ENCODE assay signal across 8 cellular contexts in the genomic region with DNA sequence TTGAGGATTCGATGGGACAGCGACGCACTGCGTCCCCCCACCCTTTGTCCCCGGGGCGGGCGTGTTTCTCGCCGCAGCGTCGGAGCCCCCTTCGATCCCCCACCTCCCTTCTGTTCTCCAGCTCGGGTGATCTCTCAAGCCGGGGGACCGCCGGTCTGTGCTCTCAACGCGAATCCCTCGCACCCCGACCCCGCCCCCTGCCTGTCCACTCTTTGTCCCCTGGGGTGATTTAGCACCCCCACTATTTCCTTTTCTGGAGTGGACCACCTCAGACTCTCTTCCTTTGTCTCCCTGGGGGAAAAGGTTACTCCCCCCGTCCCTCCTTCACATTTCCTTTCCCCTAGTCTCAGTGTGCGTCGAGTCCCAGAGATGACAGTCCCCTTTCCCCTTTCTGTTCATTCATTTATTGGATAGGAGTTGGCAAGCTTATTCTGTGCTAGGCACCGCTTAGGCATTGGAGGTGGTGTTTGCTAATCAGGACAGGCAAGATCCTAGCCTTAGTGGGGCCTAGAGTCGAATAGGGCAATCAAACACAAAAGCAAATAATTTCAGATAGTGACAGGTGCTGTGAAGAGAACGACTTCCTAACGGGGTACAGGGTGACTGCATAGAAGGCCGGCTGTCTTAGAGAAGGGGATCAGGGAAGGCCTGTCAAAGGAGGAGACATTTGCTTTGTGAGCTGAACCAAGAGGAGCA. TPM values are rescaled to one million over a fixed set of nuclear protein-coding genes. Genes with fewer than 3 reads are reported as not detected.
DNase-seq lines count a peak whose midpoint lies in the region; ATAC-seq, FAIRE-seq and TF ChIP-seq lines count a peak whose summit lies in the region.

No MANE protein-coding gene starts in this region.

- no peak for TF ChIP-seq RAD21 in H1 (IDR thresholded peaks at IDR 0.05 in 1 of 2, conservative IDR thresholded peaks at IDR 0.05 in 1 of 2; ENCODE audit: low read depth in 2 of 2, low read length in 2 of 2)

- WGBS in H1 (ENCODE audit: extremely low coverage in 1 of 2, insufficient coverage in 1 of 2, insufficient read length in 1 of 2, insufficient replicate concordance in 2 of 2, low coverage in 1 of 2, low lambda C conversion rate in 2 of 2, missing lambda C conversion rate in 1 of 2), 2 experiments, result 9% methylated on average over 28 of the region's 29 CpGs; no CpG with 5 or more reads in 1 of the 2 experiments

- DNase-seq in stimulated activated CD4-positive, alpha-beta T cell treated with anti-CD3 and anti-CD28 coated beads, Interleukin-15, amount 100 ng/mL, for 24 hours, result peak; percentile 27
- DNase-seq in stimulated activated CD4-positive, alpha-beta T cell treated with anti-CD3 and anti-CD28 coated beads, Interleukin-2, amount 100 ng/mL, for 48 hours, result no peak
- DNase-seq in H1 (ENCODE audit: low read depth in 1 of 2, low spot score in 2 of 2) (no peak), AG08395 (ENCODE audit: low spot score) (no peak), HuH-7 (ENCODE audit: low spot score) (no peak)
- DNase-seq in naive thymus-derived CD4-positive, alpha-beta T cell, result peak in 3 of 9 donors; percentile 14 to 48 (median 19)

- no peaks in the 10 kb centered on the region for H3K36me3 ChIP-seq in H1 (ENCODE audit: control insufficient read depth in 2 of 4, insufficient read depth in 4 of 4, low read length in 3 of 4)
- H3K36me3 ChIP-seq in naive thymus-derived CD4-positive, alpha-beta T cell (ENCODE audit: control insufficient read depth in 2 of 3, insufficient read depth in 3 of 3, low read length in 3 of 3), result peaks cover 0 to 9% (median 0%) of the 10 kb centered on the region in 3 experiments

- TF ChIP-seq CTCF in H1 (IDR thresholded peaks at IDR 0.05; ENCODE audit: control extremely low read depth in 1 of 3, insufficient read depth in 1 of 3, low read depth in 1 of 3, low read length in 3 of 3), result no peak

- H3K79me1 ChIP-seq in H1 (ENCODE audit: low read depth, low read length), result peaks cover 11% of the 10 kb centered on the region; the same call in 1 of the 2 replicates

- H3K4me2 ChIP-seq in H1 (ENCODE audit: insufficient read depth in 1 of 2, low read depth in 2 of 2, low read length in 2 of 2), result peak overlapping the region; percentile 79 to 91

- H2BK12ac ChIP-seq in H1 (ENCODE audit: low read depth, low read length), result no peak overlapping the region

- H3K23me2 ChIP-seq in H1 (ENCODE audit: low read depth, low read length), result peaks cover 8% of the 10 kb centered on the region; the same call in 1 of the 2 replicates

- peak overlapping the region; percentile 86 to 97 (median 88) for H3K9ac ChIP-seq in H1 (replicated peaks in 1 of 4; ENCODE audit: extremely low read depth in 1 of 4, low read depth in 3 of 4, low read length in 3 of 4)

- H3K79me2 ChIP-seq in H1 (ENCODE audit: control insufficient read depth in 1 of 2, insufficient read depth in 2 of 2, low read length in 2 of 2), result peaks cover 8 to 52% of the 10 kb centered on the region in 2 experiments

- H4K8ac ChIP-seq in H1 (ENCODE audit: extremely low read depth, insufficient read depth, low read length), result peak overlapping the region; percentile 58; the same call in 1 of the 2 replicates

- H3K9me3 ChIP-seq in H1 (ENCODE audit: insufficient read depth in 2 of 2, low read depth in 1 of 2, low read length in 1 of 2), result no peaks in the 10 kb centered on the region
- no peaks in the 10 kb centered on the region for H3K9me3 ChIP-seq in naive thymus-derived CD4-positive, alpha-beta T cell (ENCODE audit: control insufficient read depth in 2 of 3, low read length in 3 of 3)

- CTCF ChIA-PET in H1 (lab: Charles Lee; ENCODE audit: partially characterized antibody), result interaction anchor here (0.6 to 1.7 kb wide), 7 partner anchors 9 to 1113 kb away, joined by 3 to 7 read pairs (median 6); no protein-coding TSS in a partner anchor
- CTCF ChIA-PET in naive thymus-derived CD4-positive, alpha-beta T cell (lab: Charles Lee), result interaction anchor here (1.0 to 2.8 kb wide), 3 partner anchors 39 to 63 kb away, joined by 3 to 13 read pairs (median 3); no protein-coding TSS in a partner anchor

- peaks cover 0 to 21% (median 0%) of the 10 kb centered on the region in 5 donors for H3K36me3 Mint-ChIP-seq in naive thymus-derived CD4-positive, alpha-beta T cell

- H4K91ac ChIP-seq in H1 (replicated peaks; ENCODE audit: insufficient read length, low read length), result no peak overlapping the region

- no peak overlapping the region for H3K14ac ChIP-seq in H1 (ENCODE audit: insufficient read length)

- H2AK5ac ChIP-seq in H1 (ENCODE audit: low read depth, low read length), result no peak overlapping the region

- H3K9me3 Mint-ChIP-seq in naive thymus-derived CD4-positive, alpha-beta T cell, result no peaks in the 10 kb centered on the region

- no peak; a peak in 1 of 3 replicates for TF ChIP-seq POLR2A in H1 (IDR thresholded peaks at IDR 0.05; ENCODE audit: control extremely low read depth in 1 of 2, low read depth in 2 of 2, low read length in 2 of 2)

- no peak overlapping the region; the same call in 1 of the 2 replicates for H2AFZ ChIP-seq in H1 (ENCODE audit: low read length)

- POLR2A ChIA-PET in H1 (lab: Charles Lee; ENCODE audit: partially characterized antibody), result interaction anchor here (0.8 to 2.1 kb wide), 8 partner anchors 9 to 64 kb away, joined by 3 to 13 read pairs (median 4); no protein-coding TSS in a partner anchor
- POLR2A ChIA-PET in naive thymus-derived CD4-positive, alpha-beta T cell (lab: Charles Lee), result interaction anchor here (0.7 to 4.9 kb wide), 21 partner anchors 10 to 447 kb away, joined by 3 to 50 read pairs (median 6); a partner anchor contains a TSS

- peak overlapping the region; percentile 82 for H2BK5ac ChIP-seq in H1 (ENCODE audit: low read depth, low read length)

- peak overlapping the region; percentile 75 for H4K5ac ChIP-seq in H1 (ENCODE audit: insufficient read length, low read depth, low read length)

- H3K4ac ChIP-seq in H1 (replicated peaks; ENCODE audit: insufficient read length, low read depth, low read length), result no peak overlapping the region

- peaks cover 0 to 8% of the 10 kb centered on the region in 2 experiments for H4K20me1 ChIP-seq in H1 (replicated peaks in 1 of 2; ENCODE audit: control insufficient read depth in 1 of 2, insufficient read depth in 2 of 2, low read length in 2 of 2)

- no peak overlapping the region for H2BK120ac ChIP-seq in H1 (replicated peaks; ENCODE audit: low read depth, low read length)

- no peak overlapping the region for H2BK20ac ChIP-seq in H1 (ENCODE audit: low read length)

- peak overlapping the region; percentile 62 for H3K27ac ChIP-seq in H1 (ENCODE audit: low read depth, low read length)
- H3K27ac ChIP-seq in naive thymus-derived CD4-positive, alpha-beta T cell (ENCODE audit: low read depth, low read length), result peak overlapping the region; percentile 89

- H3K4me1 Mint-ChIP-seq in naive thymus-derived CD4-positive, alpha-beta T cell, result peaks cover 40 to 59% (median 54%) of the 10 kb centered on the region in 7 donors

- H3K56ac ChIP-seq in H1 (replicated peaks; ENCODE audit: insufficient read length, low read depth, low read length), result peak overlapping the region; percentile 19

- no peaks in the 10 kb centered on the region for H3K27me3 ChIP-seq in H1 (replicated peaks in 1 of 4; ENCODE audit: control insufficient read depth in 3 of 4, extremely low read depth in 1 of 4, insufficient read depth in 3 of 4, low read length in 3 of 4)
- H3K27me3 ChIP-seq in naive thymus-derived CD4-positive, alpha-beta T cell (ENCODE audit: control insufficient read depth in 2 of 2, insufficient read depth in 2 of 2, low read length in 2 of 2), result no peaks in the 10 kb centered on the region

- no peak for FAIRE-seq in H1 (lab: Jason Lieb, UNC)

- H2BK15ac ChIP-seq in H1 (ENCODE audit: low read length), result no peak overlapping the region

- H3K27me3 Mint-ChIP-seq in naive thymus-derived CD4-positive, alpha-beta T cell, result no peaks in the 10 kb centered on the region

- intact Hi-C loops in naive thymus-derived CD4-positive, alpha-beta T cell (cut with micrococcal nuclease), result loop anchor here (1.0 to 10.0 kb wide), 19 partner anchors 7 to 916 kb away; a partner anchor contains a TSS

- H3K27ac Mint-ChIP-seq in naive thymus-derived CD4-positive, alpha-beta T cell, result peak overlapping the region; percentile 93 to 98 (median 98)

- ATAC-seq in SK-N-SH treated with all-trans-retinoic acid at 6 μM for 48 hours, result 0 out of 3 replicates have a peak, but pooled peaks have one; percentile 2
- ATAC-seq in naive thymus-derived CD4-positive, alpha-beta T cell, result no peak
- no peak for ATAC-seq in HG02678 (IDR thresholded peaks at IDR 0.05; ENCODE audit: unreplicated experiment)

- peak overlapping the region; percentile 93 to 100 (median 97) for H3K4me3 Mint-ChIP-seq in naive thymus-derived CD4-positive, alpha-beta T cell

- H3K4me1 ChIP-seq in H1 (replicated peaks in 1 of 4; ENCODE audit: control insufficient read depth in 3 of 4, insufficient read depth in 4 of 4, low read length in 3 of 4), result peaks cover 3 to 7% (median 5%) of the 10 kb centered on the region in 4 experiments
- H3K4me1 ChIP-seq in naive thymus-derived CD4-positive, alpha-beta T cell (ENCODE audit: control insufficient read depth in 2 of 2, insufficient read depth in 2 of 2, low read length in 2 of 2), result peaks cover 39 to 45% of the 10 kb centered on the region in 2 donors

- H3K23ac ChIP-seq in H1 (ENCODE audit: insufficient read length), result no peak overlapping the region

- peak overlapping the region; percentile 81 to 96 (median 89) for H3K4me3 ChIP-seq in H1 (ENCODE audit: extremely low read depth in 1 of 4, insufficient read depth in 2 of 4, low read depth in 3 of 4, low read length in 4 of 4)
- peak overlapping the region; percentile 88 for H3K4me3 ChIP-seq in naive thymus-derived CD4-positive, alpha-beta T cell (ENCODE audit: low read length)

- no peak for TF ChIP-seq EP300 in H1 (IDR thresholded peaks at IDR 0.05; ENCODE audit: borderline replicate concordance in 1 of 2, low read depth in 2 of 2, low read length in 2 of 2)

- 0 out of 2 replicates have a peak overlapping the region, but pooled peaks have one; percentile 38 for H3K18ac ChIP-seq in H1 (ENCODE audit: extremely low read depth, low read length)

TF ChIP-seq in SK-N-SH treated with all-trans-retinoic acid at 6 μM for 48 hours, 23 proteins besides CTCF, POLR2A, EP300 and RAD21 (continues in another document):
- no peak for TF ChIP-seq OSR1 (CRISPR knock-in tag; IDR thresholded peaks at IDR 0.05)

TF ChIP-seq in H1, 55 proteins besides CTCF, POLR2A, EP300 and RAD21 (continues in another document):
- no peak for TF ChIP-seq HDAC6 (IDR thresholded peaks at IDR 0.05; ENCODE audit: low read depth, low read length)

RNA-seq across cellular contexts. Expression of a gene that starts 0.7 kb away (rescaled TPM):
- total RNA-seq in H1 (2021; fragmentation: NEBNext Ultra II Directional; extraction: Animal tissue kit (Norgen Biotek cat#: 25700)), result 30.8 and 32.1 TPM in 2 replicates
- 18.4 and 18.6 TPM in 2 replicates for polyA plus RNA-seq in H1 (2011; rRNA removed)
- polyA plus RNA-seq in H1 (2011; cell fraction: cytosol; rRNA removed), result 18.0 TPM
- 19.0 TPM for polyA plus RNA-seq in H1 (2011; cell fraction: nucleus; rRNA removed)
- polyA plus RNA-seq in H1 (2012, experiment 1 of 2), result 20.7 to 26.6 TPM (median 24.5 TPM) in 4 replicates
- polyA plus RNA-seq in H1 (2012, experiment 2 of 2), result 15.2 TPM
- 24.8 TPM for polyA plus RNA-seq in H1 (2013, experiment 1 of 2)
- 23.8 TPM for polyA plus RNA-seq in H1 (2013, experiment 2 of 2)
- polyA minus RNA-seq in H1 (2011; rRNA and poly(A)+ RNA removed), result 18.1 and 19.4 TPM in 2 replicates
- polyA minus RNA-seq in H1 (2011; cell fraction: cytosol; rRNA and poly(A)+ RNA removed), result 10.7 TPM
- polyA minus RNA-seq in H1 (2011; cell fraction: nucleus; rRNA and poly(A)+ RNA removed), result 15.3 TPM
- total RNA-seq in naive thymus-derived CD4-positive, alpha-beta T cell, result 10 to 100 TPM; 53.9 to 80.5 (median 60.2) TPM
- 10 to 100 TPM; 30.4 to 34.7 TPM for polyA plus RNA-seq in naive thymus-derived CD4-positive, alpha-beta T cell
